Comparison of ENCODE assay signal across 19 cellular contexts in the genomic region with DNA sequence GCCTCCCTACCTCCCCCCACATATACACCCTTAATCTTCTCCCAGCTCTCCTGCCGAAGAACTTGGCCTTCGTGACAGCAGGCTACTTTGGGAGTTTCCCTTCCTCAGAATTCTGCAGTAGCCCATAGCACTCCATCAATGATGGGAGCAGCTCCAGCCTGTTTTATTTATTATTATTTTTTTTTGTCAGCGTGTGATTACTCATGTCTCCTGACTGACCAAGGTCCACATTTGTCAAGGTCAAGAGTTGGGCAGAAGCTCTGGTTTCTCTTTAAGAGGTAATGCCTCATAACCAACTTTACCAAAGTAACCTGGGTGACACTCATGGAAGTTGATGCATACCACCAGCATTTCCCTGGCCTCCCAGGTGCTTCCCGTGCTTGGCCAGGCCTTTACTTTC.
"Had no signal": no experiment of that assay in that cellular context is flagged by ENCODE, and none has a peak within 500 bp of the region (broad histone marks: within the 10 kb centered on the region; RNA-seq: fewer than 3 reads in every experiment).

No MANE protein-coding gene starts in this region.

- ATAC-seq: activated CD8-positive, alpha-beta T cell treated with anti-CD3 and anti-CD28 coated beads for 36 hours; gastroesophageal sphincter; mucosa of descending colon; natural killer cell treated with Interleukin-12 subunit alpha and Interleukin-12 subunit beta and Interleukin-15 and Interleukin-18, amount 100 ng/mL, for 72 hours; stimulated activated naive CD8-positive, alpha-beta T cell treated with anti-CD3 and anti-CD28 coated beads, Interleukin-15, Interleukin-2, amounts not matched to agents 100 U/mL and 50 U/mL, for 24 hours had no signal

- H3K4me3 ChIP-seq: ascending aorta, gastroesophageal sphincter, left ventricle myocardium inferior, mucosa of descending colon, right atrium auricular region, transverse colon, vagina had no signal

- H3K27ac ChIP-seq: ascending aorta, gastroesophageal sphincter, left ventricle myocardium inferior, right atrium auricular region, transverse colon, vagina had no signal

- H3K9me3 ChIP-seq: ascending aorta, gastroesophageal sphincter, left ventricle myocardium inferior, mucosa of descending colon, right atrium auricular region, transverse colon, vagina had no signal

- H3K36me3 Mint-ChIP-seq: natural killer cell treated with Interleukin-12 subunit alpha and Interleukin-12 subunit beta and Interleukin-15 and Interleukin-18, amount 100 ng/mL, for 72 hours had no signal

- DNase-seq: activated B cell treated with CpG ODN at 0.5 μM for 24 hours; activated CD4-positive, alpha-beta T cell treated with anti-CD3 and anti-CD28 coated beads for 48 hours; activated CD8-positive, alpha-beta T cell treated with anti-CD3 and anti-CD28 coated beads for 36 hours; activated gamma-delta T cell; activated naive CD8-positive, alpha-beta T cell treated with anti-CD3 and anti-CD28 coated beads, Interleukin-2, amount 10 ng/mL, durations not matched to agents 7 days and 5 days; activated T-cell treated with anti-CD3 and anti-CD28 coated beads, Interleukin-2, amount 50 U/mL, for 48 hours; erythroblast; islet precursor cell; left ventricle myocardium inferior; mucosa of descending colon; stimulated activated CD4-positive, alpha-beta T cell treated with anti-CD3 and anti-CD28 coated beads, Interleukin-4, amount 100 ng/mL, for 24 hours; stimulated activated naive CD8-positive, alpha-beta T cell treated with anti-CD3 and anti-CD28 coated beads, Interleukin-15, Interleukin-2, amounts not matched to agents 100 U/mL and 50 U/mL, for 24 hours; T-helper 2 cell; transverse colon had no signal

- H3K9me3 Mint-ChIP-seq: activated B cell treated with CpG ODN at 0.5 μM for 24 hours; activated CD8-positive, alpha-beta T cell treated with anti-CD3 and anti-CD28 coated beads for 36 hours; activated naive CD8-positive, alpha-beta T cell treated with anti-CD3 and anti-CD28 coated beads, Interleukin-2, amount 10 ng/mL, durations not matched to agents 7 days and 5 days; natural killer cell treated with Interleukin-12 subunit alpha and Interleukin-12 subunit beta and Interleukin-15 and Interleukin-18, amount 100 ng/mL, for 72 hours had no signal

- H3K4me1 ChIP-seq: ascending aorta, gastroesophageal sphincter, left ventricle myocardium inferior, right atrium auricular region, transverse colon, vagina had no signal

- H3K27me3 ChIP-seq: ascending aorta, gastroesophageal sphincter, right atrium auricular region, transverse colon, vagina had no signal

- H3K36me3 ChIP-seq: ascending aorta had no signal

- H3K4me1 Mint-ChIP-seq: activated B cell treated with CpG ODN at 0.5 μM for 24 hours; activated naive CD8-positive, alpha-beta T cell treated with anti-CD3 and anti-CD28 coated beads, Interleukin-2, amount 10 ng/mL, durations not matched to agents 7 days and 5 days had no signal

- H3K27me3 Mint-ChIP-seq: activated B cell treated with CpG ODN at 0.5 μM for 24 hours; activated CD8-positive, alpha-beta T cell treated with anti-CD3 and anti-CD28 coated beads for 36 hours; activated naive CD8-positive, alpha-beta T cell treated with anti-CD3 and anti-CD28 coated beads, Interleukin-2, amount 10 ng/mL, durations not matched to agents 7 days and 5 days; natural killer cell treated with Interleukin-12 subunit alpha and Interleukin-12 subunit beta and Interleukin-15 and Interleukin-18, amount 100 ng/mL, for 72 hours had no signal

- H3K27ac Mint-ChIP-seq: activated B cell treated with CpG ODN at 0.5 μM for 24 hours; activated CD8-positive, alpha-beta T cell treated with anti-CD3 and anti-CD28 coated beads for 36 hours; activated naive CD8-positive, alpha-beta T cell treated with anti-CD3 and anti-CD28 coated beads, Interleukin-2, amount 10 ng/mL, durations not matched to agents 7 days and 5 days; natural killer cell treated with Interleukin-12 subunit alpha and Interleukin-12 subunit beta and Interleukin-15 and Interleukin-18, amount 100 ng/mL, for 72 hours had no signal

- H3K4me3 Mint-ChIP-seq: activated B cell treated with CpG ODN at 0.5 μM for 24 hours; activated CD8-positive, alpha-beta T cell treated with anti-CD3 and anti-CD28 coated beads for 36 hours; activated naive CD8-positive, alpha-beta T cell treated with anti-CD3 and anti-CD28 coated beads, Interleukin-2, amount 10 ng/mL, durations not matched to agents 7 days and 5 days; natural killer cell treated with Interleukin-12 subunit alpha and Interleukin-12 subunit beta and Interleukin-15 and Interleukin-18, amount 100 ng/mL, for 72 hours had no signal
